Comparison of ENCODE assay signal across 8 cellular contexts in the genomic region with DNA sequence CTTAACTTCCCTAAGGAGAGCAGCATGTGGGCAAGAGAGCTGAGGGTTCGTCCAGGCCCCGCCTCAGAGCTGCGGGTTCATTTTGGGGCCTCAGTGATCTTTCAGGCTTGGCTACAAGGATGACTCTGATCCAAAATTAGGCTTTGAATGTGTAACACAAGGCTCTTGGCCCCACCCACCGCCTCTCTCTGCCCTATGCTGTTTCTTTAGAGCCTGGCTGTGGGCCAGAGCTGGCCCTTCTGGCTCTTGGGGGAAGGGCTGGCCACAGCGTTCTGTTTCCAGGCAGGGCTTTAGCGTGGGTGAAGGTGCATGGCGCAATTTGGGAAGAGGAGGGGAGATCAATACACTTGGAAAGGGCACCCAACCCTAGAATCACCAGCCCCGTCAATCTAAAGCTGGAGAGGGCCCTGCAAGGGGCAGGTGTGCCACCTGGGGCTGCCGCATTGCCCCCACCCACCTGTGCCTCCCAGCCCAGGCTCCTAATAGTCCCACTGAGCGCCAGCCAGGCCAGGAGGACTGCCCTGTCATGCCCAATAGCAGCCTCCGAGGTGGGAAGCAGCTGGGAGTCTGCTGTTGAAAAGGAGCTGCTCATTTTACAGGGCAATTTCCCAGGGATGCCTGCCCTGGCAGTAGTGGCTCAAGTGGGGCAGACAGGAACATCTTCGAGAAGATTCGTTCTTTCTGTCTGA.
DNase-seq lines count a peak whose midpoint lies in the region; ATAC-seq lines count a peak whose summit lies in the region.

No MANE protein-coding gene starts in this region.

- peaks cover 18% of the 10 kb centered on the region for H3F3A ChIP-seq in GM23248 (ENCODE audit: insufficient read depth)

- no peak overlapping the region for H3K27ac Mint-ChIP-seq in stimulated activated effector memory CD8-positive, alpha-beta T cell treated with anti-CD3 and anti-CD28 coated beads, Interleukin-12 subunit alpha, Interleukin-12 subunit beta, amount 100 ng/mL, for 72 hours

- peaks cover 31% of the 10 kb centered on the region for H3K4me1 Mint-ChIP-seq in stimulated activated effector memory CD8-positive, alpha-beta T cell treated with anti-CD3 and anti-CD28 coated beads, Interleukin-12 subunit alpha, Interleukin-12 subunit beta, amount 100 ng/mL, for 72 hours

- no peaks in the 10 kb centered on the region for H3K36me3 Mint-ChIP-seq in stimulated activated effector memory CD8-positive, alpha-beta T cell treated with anti-CD3 and anti-CD28 coated beads, Interleukin-12 subunit alpha, Interleukin-12 subunit beta, amount 100 ng/mL, for 72 hours

- no peaks in the 10 kb centered on the region for H3K9me2 ChIP-seq in GM23248 (ENCODE audit: insufficient read depth)

- ATAC-seq in stimulated activated effector memory CD8-positive, alpha-beta T cell treated with anti-CD3 and anti-CD28 coated beads, Interleukin-12 subunit alpha, Interleukin-12 subunit beta, amount 100 ng/mL, for 72 hours: no peak
- no peak for ATAC-seq in GM19397 (IDR thresholded peaks at IDR 0.05; ENCODE audit: unreplicated experiment)

- H3K4me3 Mint-ChIP-seq in stimulated activated effector memory CD8-positive, alpha-beta T cell treated with anti-CD3 and anti-CD28 coated beads, Interleukin-12 subunit alpha, Interleukin-12 subunit beta, amount 100 ng/mL, for 72 hours: no peak overlapping the region

- DNase-seq in GM23248 (peak; percentile 94), NCI-H460 (ENCODE audit: extremely low read depth, low read depth) (peak; percentile 47), T47D (ENCODE audit: low read depth in 1 of 2, low spot score in 1 of 2) (peak; percentile 17 to 86), islet precursor cell (peak; percentile 70), substantia nigra (lab: John Stamatoyannopoulos, UW) (peak; percentile 8 to 93 (median 47)), HuH-7 (ENCODE audit: low spot score) (no peak)
- DNase-seq in stimulated activated effector memory CD8-positive, alpha-beta T cell treated with anti-CD3 and anti-CD28 coated beads, Interleukin-12 subunit alpha, Interleukin-12 subunit beta, amount 100 ng/mL, for 72 hours (ENCODE audit: low spot score in 2 of 2): no peak

- peaks cover 31% of the 10 kb centered on the region for H3K4me1 ChIP-seq in GM23248 (ENCODE audit: insufficient read depth)

- H3K4me2 ChIP-seq in GM23248 (ENCODE audit: unreplicated experiment): peak overlapping the region; percentile 86

- no peaks in the 10 kb centered on the region for H3K79me2 ChIP-seq in GM23248 (ENCODE audit: insufficient read depth)

- no peaks in the 10 kb centered on the region for H4K20me1 ChIP-seq in GM23248 (ENCODE audit: insufficient read depth)

- no peaks in the 10 kb centered on the region for H3K9me3 Mint-ChIP-seq in stimulated activated effector memory CD8-positive, alpha-beta T cell treated with anti-CD3 and anti-CD28 coated beads, Interleukin-12 subunit alpha, Interleukin-12 subunit beta, amount 100 ng/mL, for 72 hours

- H3K9me3 ChIP-seq in GM23248 (ENCODE audit: low read depth): no peaks in the 10 kb centered on the region

- WGBS in GM23248 (ENCODE audit: low coverage in 1 of 2, low lambda C conversion rate in 2 of 2, missing lambda C conversion rate in 2 of 2), 2 experiments: 12 to 21% methylated on average over 13 of the region's 13 CpGs

- H3K27me3 ChIP-seq in GM23248 (replicated peaks; ENCODE audit: insufficient read depth): no peaks in the 10 kb centered on the region

- peak overlapping the region; percentile 91 for H3K27ac ChIP-seq in GM23248
- peak overlapping the region; percentile 93 for H3K27ac ChIP-seq in substantia nigra (ENCODE audit: low read depth, low read length, poor library complexity, severe bottlenecking)

- peak overlapping the region; percentile 75 for H2AFZ ChIP-seq in GM23248

- H3K4me3 ChIP-seq in GM23248: peak overlapping the region; percentile 61; the same call in 1 of the 2 replicates

- no peaks in the 10 kb centered on the region for H3K36me3 ChIP-seq in GM23248 (ENCODE audit: low read depth)

- H3K9ac ChIP-seq in GM23248: peak overlapping the region; percentile 75

- in situ Hi-C loops in GM23248 (cut with MboI): no loop called here
- in situ Hi-C loops in T47D (cut with HindIII; ENCODE audit: low pct_unique_long_range_greater_than_20kb, low sequenced_read_pairs): no loop called here

Comparison
In these comparisons a context has a peak if more than half of its experiments do, and no peak if none do; other contexts are left out.
1. DNase-seq: peak in GM23248 (single experiment), NCI-H460 (single experiment), T47D (2 of 2), islet precursor cell (single experiment) and substantia nigra (49 of 49); none in HuH-7 (single experiment) and stimulated activated effector memory CD8-positive, alpha-beta T cell treated with anti-CD3 and anti-CD28 coated beads, Interleukin-12 subunit alpha, Interleukin-12 subunit beta, amount 100 ng/mL, for 72 hours (0 of 2).